1 cellular context compared by ENCODE assay signal in the genomic region with DNA sequence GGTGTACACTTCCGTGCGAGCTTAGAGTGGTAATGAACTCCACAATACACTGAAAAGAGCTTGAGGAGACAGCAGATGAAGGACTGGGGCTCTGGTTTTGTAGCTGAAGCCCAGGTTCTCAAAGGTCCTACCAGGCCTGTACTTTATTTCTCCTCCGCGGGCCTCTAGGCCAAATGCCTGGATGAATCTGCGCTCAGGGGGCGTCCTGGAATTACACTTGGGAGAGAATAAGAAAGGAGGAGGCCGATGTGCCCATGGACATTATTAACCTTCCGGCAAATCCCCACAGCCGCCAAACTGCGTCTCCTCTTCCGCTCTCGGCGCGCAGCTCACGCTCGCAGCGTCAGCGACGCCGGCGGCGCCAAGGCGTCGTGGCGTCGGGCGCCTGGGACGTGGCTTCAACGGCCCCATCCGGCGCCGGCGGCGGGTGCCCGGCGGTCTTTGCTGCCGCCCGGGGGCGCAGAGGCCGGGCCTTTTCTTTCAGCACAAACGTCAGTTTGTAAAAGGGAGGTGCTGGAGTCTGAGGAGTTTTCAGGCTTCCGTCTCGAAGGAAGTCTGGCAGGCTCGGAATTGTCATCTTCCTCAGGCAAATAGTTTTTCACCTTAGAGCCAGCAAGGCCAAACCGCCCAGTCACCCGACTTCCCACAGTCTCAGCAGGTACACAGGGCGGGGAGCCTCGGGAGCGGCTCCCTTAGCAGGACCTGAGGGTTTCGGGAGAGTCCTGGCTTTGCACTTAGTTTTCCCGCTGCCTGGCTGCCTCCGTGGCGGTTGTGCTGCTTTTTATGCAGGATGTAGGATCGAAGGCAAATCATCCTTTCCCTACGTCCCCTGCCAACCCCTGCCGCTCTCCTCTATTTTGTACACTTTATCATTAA.
TF ChIP-seq lines count a peak whose summit lies in the region.

A gene (plus strand): TSS at position 401 of the 876 bp plus-strand sequence. CDS start 5,503 bp downstream, outside the sequence.

TF ChIP-seq in HepG2, 621 proteins besides CTCF, POLR2A, EP300 and RAD21 (continued from another document and continues in another):
- TF ChIP-seq, protein P1, sequence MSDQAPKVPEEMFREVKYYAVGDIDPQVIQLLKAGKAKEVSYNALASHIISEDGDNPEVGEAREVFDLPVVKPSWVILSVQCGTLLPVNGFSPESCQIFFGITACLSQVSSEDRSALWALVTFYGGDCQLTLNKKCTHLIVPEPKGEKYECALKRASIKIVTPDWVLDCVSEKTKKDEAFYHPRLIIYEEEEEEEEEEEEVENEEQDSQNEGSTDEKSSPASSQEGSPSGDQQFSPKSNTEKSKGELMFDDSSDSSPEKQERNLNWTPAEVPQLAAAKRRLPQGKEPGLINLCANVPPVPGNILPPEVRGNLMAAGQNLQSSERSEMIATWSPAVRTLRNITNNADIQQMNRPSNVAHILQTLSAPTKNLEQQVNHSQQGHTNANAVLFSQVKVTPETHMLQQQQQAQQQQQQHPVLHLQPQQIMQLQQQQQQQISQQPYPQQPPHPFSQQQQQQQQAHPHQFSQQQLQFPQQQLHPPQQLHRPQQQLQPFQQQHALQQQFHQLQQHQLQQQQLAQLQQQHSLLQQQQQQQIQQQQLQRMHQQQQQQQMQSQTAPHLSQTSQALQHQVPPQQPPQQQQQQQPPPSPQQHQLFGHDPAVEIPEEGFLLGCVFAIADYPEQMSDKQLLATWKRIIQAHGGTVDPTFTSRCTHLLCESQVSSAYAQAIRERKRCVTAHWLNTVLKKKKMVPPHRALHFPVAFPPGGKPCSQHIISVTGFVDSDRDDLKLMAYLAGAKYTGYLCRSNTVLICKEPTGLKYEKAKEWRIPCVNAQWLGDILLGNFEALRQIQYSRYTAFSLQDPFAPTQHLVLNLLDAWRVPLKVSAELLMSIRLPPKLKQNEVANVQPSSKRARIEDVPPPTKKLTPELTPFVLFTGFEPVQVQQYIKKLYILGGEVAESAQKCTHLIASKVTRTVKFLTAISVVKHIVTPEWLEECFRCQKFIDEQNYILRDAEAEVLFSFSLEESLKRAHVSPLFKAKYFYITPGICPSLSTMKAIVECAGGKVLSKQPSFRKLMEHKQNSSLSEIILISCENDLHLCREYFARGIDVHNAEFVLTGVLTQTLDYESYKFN (CRISPR knock-in tag; conservative IDR thresholded peaks at IDR 0.05): peak; percentile 28; the same call in 1 of the 2 replicates
- TF ChIP-seq, protein P2, sequence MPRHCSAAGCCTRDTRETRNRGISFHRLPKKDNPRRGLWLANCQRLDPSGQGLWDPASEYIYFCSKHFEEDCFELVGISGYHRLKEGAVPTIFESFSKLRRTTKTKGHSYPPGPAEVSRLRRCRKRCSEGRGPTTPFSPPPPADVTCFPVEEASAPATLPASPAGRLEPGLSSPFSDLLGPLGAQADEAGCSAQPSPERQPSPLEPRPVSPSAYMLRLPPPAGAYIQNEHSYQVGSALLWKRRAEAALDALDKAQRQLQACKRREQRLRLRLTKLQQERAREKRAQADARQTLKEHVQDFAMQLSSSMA (CRISPR knock-in tag; IDR thresholded peaks at IDR 0.05): peak; percentile 63; the same call in 1 of the 2 replicates
- TF ChIP-seq KLF16 (CRISPR knock-in tag; IDR thresholded peaks at IDR 0.05) (peak in 1 of 2 experiments; percentile 54; a peak in 1 of 4 replicates), PCBP1 (IDR thresholded peaks at IDR 0.05; ENCODE audit: borderline replicate concordance, low read depth, low read length) (0 out of 2 replicates have a peak, but pooled peaks have one; percentile 12), ERF (CRISPR knock-in tag; IDR thresholded peaks at IDR 0.05) (peak; percentile 69; the same call in 1 of the 2 replicates), ZFX (CRISPR knock-in tag; IDR thresholded peaks at IDR 0.05; ENCODE audit: low read depth) (peak; percentile 87), ARID2 (CRISPR knock-in tag; IDR thresholded peaks at IDR 0.05; ENCODE audit: borderline replicate concordance) (peak; percentile 59; the same call in 1 of the 2 replicates), MYC (CRISPR knock-in tag; IDR thresholded peaks at IDR 0.05; ENCODE audit: borderline replicate concordance) (peak; percentile 58; the same call in 1 of the 2 replicates), NR2C2 (CRISPR knock-in tag; IDR thresholded peaks at IDR 0.05; ENCODE audit: borderline replicate concordance) (0 out of 2 replicates have a peak, but pooled peaks have one; percentile 35), ZNF432 (CRISPR knock-in tag; IDR thresholded peaks at IDR 0.05; ENCODE audit: borderline replicate concordance) (no peak), MEIS1 (CRISPR knock-in tag; IDR thresholded peaks at IDR 0.05; ENCODE audit: borderline replicate concordance) (0 out of 2 replicates have a peak, but pooled peaks have one; percentile 39), ARHGAP35 (CRISPR knock-in tag; IDR thresholded peaks at IDR 0.05; ENCODE audit: borderline replicate concordance) (peak; percentile 50; the same call in 1 of the 2 replicates), RXRB (CRISPR knock-in tag; IDR thresholded peaks at IDR 0.05; ENCODE audit: borderline replicate concordance) (peak; percentile 34; the same call in 1 of the 2 replicates), ZNF317 (CRISPR knock-in tag; IDR thresholded peaks at IDR 0.05) (0 out of 2 replicates have a peak, but pooled peaks have one; percentile 24), TOE1 (CRISPR knock-in tag; IDR thresholded peaks at IDR 0.05) (no peak), NFATC3 (CRISPR knock-in tag; IDR thresholded peaks at IDR 0.05) (no peak), TBL1XR1 (IDR thresholded peaks at IDR 0.05; ENCODE audit: borderline replicate concordance, low read length, partially characterized antibody) (peak; percentile 15), ASH2L (IDR thresholded peaks at IDR 0.05; ENCODE audit: insufficient read length, low read depth, low read length) (peak; percentile 86), NONO (IDR thresholded peaks at IDR 0.05) (no peak), NONO (CRISPR knock-in tag; conservative IDR thresholded peaks at IDR 0.05) (peak; percentile 41), TOPORS (CRISPR knock-in tag; IDR thresholded peaks at IDR 0.05) (peak; percentile 95), RBFOX2 (IDR thresholded peaks at IDR 0.05; ENCODE audit: low read depth, low read length) (peak; percentile 94)
- TF ChIP-seq, protein P3, sequence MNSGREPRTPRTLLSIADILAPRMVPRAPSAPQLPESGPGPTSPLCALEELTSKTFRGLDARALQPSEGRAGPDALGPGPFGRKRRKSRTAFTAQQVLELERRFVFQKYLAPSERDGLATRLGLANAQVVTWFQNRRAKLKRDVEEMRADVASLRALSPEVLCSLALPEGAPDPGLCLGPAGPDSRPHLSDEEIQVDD (CRISPR knock-in tag; IDR thresholded peaks at IDR 0.05; ENCODE audit: borderline replicate concordance): no peak
- TF ChIP-seq, protein P4, sequence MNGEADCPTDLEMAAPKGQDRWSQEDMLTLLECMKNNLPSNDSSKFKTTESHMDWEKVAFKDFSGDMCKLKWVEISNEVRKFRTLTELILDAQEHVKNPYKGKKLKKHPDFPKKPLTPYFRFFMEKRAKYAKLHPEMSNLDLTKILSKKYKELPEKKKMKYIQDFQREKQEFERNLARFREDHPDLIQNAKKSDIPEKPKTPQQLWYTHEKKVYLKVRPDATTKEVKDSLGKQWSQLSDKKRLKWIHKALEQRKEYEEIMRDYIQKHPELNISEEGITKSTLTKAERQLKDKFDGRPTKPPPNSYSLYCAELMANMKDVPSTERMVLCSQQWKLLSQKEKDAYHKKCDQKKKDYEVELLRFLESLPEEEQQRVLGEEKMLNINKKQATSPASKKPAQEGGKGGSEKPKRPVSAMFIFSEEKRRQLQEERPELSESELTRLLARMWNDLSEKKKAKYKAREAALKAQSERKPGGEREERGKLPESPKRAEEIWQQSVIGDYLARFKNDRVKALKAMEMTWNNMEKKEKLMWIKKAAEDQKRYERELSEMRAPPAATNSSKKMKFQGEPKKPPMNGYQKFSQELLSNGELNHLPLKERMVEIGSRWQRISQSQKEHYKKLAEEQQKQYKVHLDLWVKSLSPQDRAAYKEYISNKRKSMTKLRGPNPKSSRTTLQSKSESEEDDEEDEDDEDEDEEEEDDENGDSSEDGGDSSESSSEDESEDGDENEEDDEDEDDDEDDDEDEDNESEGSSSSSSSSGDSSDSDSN (CRISPR knock-in tag; IDR thresholded peaks at IDR 0.05): peak; percentile 100
- TF ChIP-seq, protein P5, sequence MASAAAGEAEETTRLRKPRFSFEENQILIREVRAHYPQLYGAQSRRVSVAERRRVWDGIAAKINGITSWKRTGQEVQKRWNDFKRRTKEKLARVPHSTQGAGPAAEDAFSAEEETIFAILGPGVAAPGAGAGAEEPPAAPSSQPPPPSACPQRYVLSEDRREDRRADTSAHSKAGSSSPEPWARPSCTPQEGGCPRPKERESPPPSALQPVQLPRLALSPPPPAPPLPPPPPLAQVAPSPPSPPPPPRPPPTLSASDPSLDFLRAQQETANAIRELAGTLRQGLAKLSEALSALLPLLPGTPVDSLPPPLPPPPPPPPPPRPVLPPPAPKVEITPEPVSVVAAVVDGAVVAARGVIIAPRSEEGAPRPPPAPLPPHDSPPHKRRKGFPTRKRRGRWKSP (CRISPR knock-in tag; IDR thresholded peaks at IDR 0.05): peak; percentile 76
- TF ChIP-seq, protein P6, sequence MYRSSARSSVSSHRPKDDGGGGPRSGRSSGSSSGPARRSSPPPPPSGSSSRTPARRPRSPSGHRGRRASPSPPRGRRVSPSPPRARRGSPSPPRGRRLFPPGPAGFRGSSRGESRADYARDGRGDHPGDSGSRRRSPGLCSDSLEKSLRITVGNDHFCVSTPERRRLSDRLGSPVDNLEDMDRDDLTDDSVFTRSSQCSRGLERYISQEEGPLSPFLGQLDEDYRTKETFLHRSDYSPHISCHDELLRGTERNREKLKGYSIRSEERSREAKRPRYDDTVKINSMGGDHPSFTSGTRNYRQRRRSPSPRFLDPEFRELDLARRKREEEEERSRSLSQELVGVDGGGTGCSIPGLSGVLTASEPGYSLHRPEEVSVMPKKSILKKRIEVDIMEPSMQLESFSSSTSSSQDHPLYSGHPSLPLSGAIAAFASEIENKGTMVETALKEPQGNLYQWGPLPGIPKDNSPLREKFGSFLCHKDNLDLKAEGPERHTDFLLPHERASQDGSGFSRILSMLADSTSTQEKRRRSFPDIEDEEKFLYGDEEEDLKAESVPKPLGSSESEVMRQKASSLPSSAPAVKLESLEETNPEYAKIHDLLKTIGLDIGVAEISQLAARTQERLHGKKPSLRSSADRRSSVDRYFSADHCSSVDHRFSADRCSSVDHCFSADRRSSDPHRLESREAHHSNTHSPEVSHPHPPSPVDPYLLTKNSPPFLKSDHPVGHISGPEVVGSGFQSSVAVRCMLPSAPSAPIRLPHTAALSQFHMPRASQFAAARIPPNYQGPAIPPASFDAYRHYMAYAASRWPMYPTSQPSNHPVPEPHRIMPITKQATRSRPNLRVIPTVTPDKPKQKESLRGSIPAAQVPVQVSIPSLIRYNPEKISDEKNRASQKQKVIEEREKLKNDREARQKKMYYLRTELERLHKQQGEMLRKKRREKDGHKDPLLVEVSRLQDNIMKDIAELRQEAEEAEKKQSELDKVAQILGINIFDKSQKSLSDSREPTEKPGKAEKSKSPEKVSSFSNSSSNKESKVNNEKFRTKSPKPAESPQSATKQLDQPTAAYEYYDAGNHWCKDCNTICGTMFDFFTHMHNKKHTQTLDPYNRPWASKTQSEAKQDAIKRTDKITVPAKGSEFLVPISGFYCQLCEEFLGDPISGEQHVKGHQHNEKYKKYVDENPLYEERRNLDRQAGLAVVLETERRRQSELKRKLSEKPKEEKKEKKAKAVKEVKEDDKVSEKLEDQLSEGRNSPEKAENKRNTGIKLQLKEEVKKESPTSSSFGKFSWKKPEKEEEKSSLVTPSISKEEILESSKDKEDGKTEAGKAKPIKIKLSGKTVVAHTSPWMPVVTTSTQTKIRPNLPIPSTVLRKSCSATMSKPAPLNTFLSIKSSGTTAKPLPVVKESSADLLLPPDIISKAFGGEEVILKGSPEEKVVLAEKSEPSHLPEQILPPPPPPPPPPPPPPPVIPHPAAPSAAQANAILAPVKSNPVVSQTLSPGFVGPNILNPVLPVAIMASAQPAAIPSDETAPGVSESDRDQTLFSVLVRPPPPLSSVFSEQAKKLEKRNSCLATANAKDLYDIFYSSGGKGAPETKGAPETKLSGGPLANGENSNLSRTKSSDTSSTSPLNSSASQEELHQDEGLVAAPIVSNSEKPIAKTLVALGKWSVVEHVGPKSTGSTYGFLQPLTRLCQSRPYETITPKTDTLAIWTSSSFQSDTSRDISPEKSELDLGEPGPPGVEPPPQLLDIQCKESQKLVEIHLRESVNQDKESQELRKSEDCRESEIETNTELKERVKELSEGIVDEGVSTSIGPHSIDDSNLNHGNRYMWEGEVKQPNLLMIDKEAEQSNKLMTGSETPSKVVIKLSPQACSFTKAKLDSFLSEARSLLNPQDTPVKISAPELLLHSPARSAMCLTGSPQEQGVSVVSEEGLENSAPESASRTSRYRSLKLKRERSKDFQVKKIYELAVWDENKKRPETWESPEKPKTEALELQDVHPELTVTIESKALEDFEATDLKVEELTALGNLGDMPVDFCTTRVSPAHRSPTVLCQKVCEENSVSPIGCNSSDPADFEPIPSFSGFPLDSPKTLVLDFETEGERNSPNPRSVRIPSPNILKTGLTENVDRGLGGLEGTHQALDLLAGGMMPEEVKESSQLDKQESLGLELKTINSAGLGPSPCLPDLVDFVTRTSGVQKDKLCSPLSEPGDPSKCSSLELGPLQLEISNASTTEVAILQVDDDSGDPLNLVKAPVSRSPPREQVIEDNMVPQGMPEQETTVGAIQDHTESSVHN (CRISPR knock-in tag; IDR thresholded peaks at IDR 0.05): 0 out of 2 replicates have a peak, but pooled peaks have one; percentile 22
- TF ChIP-seq, protein P7, sequence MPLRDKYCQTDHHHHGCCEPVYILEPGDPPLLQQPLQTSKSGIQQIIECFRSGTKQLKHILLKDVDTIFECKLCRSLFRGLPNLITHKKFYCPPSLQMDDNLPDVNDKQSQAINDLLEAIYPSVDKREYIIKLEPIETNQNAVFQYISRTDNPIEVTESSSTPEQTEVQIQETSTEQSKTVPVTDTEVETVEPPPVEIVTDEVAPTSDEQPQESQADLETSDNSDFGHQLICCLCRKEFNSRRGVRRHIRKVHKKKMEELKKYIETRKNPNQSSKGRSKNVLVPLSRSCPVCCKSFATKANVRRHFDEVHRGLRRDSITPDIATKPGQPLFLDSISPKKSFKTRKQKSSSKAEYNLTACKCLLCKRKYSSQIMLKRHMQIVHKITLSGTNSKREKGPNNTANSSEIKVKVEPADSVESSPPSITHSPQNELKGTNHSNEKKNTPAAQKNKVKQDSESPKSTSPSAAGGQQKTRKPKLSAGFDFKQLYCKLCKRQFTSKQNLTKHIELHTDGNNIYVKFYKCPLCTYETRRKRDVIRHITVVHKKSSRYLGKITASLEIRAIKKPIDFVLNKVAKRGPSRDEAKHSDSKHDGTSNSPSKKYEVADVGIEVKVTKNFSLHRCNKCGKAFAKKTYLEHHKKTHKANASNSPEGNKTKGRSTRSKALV (CRISPR knock-in tag; IDR thresholded peaks at IDR 0.05): peak; percentile 65; the same call in 1 of the 2 replicates
